Comparison of ENCODE assay signal across 18 cellular contexts in the genomic region with DNA sequence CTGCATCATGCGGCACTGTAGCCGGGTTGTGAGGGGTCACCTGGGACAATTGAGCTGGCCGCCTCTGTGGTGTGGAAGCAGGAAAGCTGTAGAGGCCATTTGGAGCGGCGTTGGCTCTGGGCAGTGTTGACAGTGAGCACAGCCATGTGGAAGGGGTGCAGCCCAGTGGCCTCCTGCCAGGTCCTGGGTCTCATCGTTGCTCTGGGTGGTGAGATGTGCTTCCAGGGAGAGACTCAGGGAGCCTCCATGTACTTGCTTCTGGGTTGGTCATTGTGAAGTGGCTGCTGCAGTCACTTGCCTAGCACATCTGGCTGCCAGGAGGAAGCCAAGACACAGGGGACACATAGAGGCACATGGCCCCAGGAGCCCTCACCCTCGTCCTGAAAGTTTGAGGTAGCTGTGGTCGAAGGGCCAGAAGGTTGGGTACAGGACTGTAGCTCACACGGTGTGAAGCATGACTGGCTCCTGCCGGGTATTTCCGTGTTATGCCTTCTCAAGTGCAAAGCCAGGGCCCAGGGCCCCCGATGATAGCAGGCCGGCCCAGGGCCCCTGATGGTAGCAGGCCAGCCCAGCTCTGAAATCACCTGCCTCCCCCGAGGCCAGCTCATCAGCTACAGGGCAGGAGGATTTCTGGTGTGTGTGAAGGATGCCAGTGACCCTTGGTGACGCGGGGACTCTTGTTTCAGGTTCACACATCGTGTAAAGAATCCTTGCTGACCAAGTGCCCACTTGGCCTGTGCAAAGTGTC.
A peak's percentile ranks its signal among the peaks of the same experiment; 100 is the strongest.
DNase-seq lines count a peak whose midpoint lies in the region; ATAC-seq lines count a peak whose summit lies in the region.
"Had no signal": no experiment of that assay in that cellular context is flagged by ENCODE, and none has a peak within 500 bp of the region (broad histone marks: within the 10 kb centered on the region; RNA-seq: fewer than 3 reads in every experiment).

No MANE protein-coding gene starts in this region.

- H3K27ac Mint-ChIP-seq in T-helper 17 cell, result peak overlapping the region; percentile 60
- H3K27ac Mint-ChIP-seq: activated CD4-positive, alpha-beta T cell treated with anti-CD3 and anti-CD28 coated beads for 36 hours; activated naive CD4-positive, alpha-beta T cell treated with anti-CD3 and anti-CD28 coated beads, Interleukin-2, amount 50 U/mL, for 24 hours; brain; HFFc6; memory B cell had no signal

- H3K9ac ChIP-seq in skeletal muscle tissue (ENCODE audit: low read depth in 1 of 3, low read length in 3 of 3), result peak overlapping the region; percentile 3 to 63 (median 7)

- ATAC-seq in T-helper 17 cell (no peak), left ventricle myocardium superior (peak; percentile 78), HG02981 (IDR thresholded peaks at IDR 0.05; ENCODE audit: unreplicated experiment) (no peak), GM18861 (IDR thresholded peaks at IDR 0.05; ENCODE audit: unreplicated experiment) (no peak)
- ATAC-seq: activated CD4-positive, alpha-beta T cell treated with anti-CD3 and anti-CD28 coated beads for 36 hours; K562 had no signal

- no peaks in the 10 kb centered on the region for H3K9me3 ChIP-seq in T-helper 17 cell (ENCODE audit: control insufficient read depth, low read length, poor library complexity, severe bottlenecking)
- no peaks in the 10 kb centered on the region for H3K9me3 ChIP-seq in skeletal muscle tissue (ENCODE audit: control insufficient read depth in 3 of 3, low read length in 3 of 3)

- H3K27me3 Mint-ChIP-seq in T-helper 17 cell, result no peaks in the 10 kb centered on the region
- H3K27me3 Mint-ChIP-seq: activated CD4-positive, alpha-beta T cell treated with anti-CD3 and anti-CD28 coated beads for 36 hours; activated naive CD4-positive, alpha-beta T cell treated with anti-CD3 and anti-CD28 coated beads, Interleukin-2, amount 50 U/mL, for 24 hours; brain; memory B cell had no signal

- no peak overlapping the region for H3K4me3 Mint-ChIP-seq in T-helper 17 cell
- H3K4me3 Mint-ChIP-seq: activated CD4-positive, alpha-beta T cell treated with anti-CD3 and anti-CD28 coated beads for 36 hours; activated naive CD4-positive, alpha-beta T cell treated with anti-CD3 and anti-CD28 coated beads, Interleukin-2, amount 50 U/mL, for 24 hours; brain; HFFc6; memory B cell had no signal

- H3K4me3 ChIP-seq in skeletal muscle tissue (ENCODE audit: low read length in 3 of 3), result no peak overlapping the region
- H3K4me3 ChIP-seq: K562 had no signal

- DNase-seq in G401 (ENCODE audit: low spot score) (peak; percentile 32), T-helper 17 cell (no peak), left ventricle myocardium superior (peak; percentile 72), KBM-7 (no peak)
- DNase-seq: COR-L47; DND-41; HFFc6; NCI-H1930; NCI-H446; stimulated activated CD4-positive, alpha-beta T cell treated with anti-CD3 and anti-CD28 coated beads, Interleukin-15, amount 100 ng/mL, for 24 hours had no signal

- H3K36me3 ChIP-seq in skeletal muscle tissue (ENCODE audit: control insufficient read depth in 3 of 3, insufficient read depth in 3 of 3, low read length in 3 of 3), result peaks cover 52 to 73% (median 61%) of the 10 kb centered on the region in 3 donors

- H3K4me1 Mint-ChIP-seq in T-helper 17 cell, result peaks cover 12% of the 10 kb centered on the region
- H3K4me1 Mint-ChIP-seq: brain had no signal

- H3K27ac ChIP-seq in skeletal muscle tissue (ENCODE audit: low read depth, low read length), result peak overlapping the region; percentile 36

- H3K36me3 Mint-ChIP-seq in T-helper 17 cell (ENCODE audit: low read depth), result peaks cover 10% of the 10 kb centered on the region

- peaks cover 55 to 76% (median 60%) of the 10 kb centered on the region in 3 donors for H3K4me1 ChIP-seq in skeletal muscle tissue (ENCODE audit: control insufficient read depth in 3 of 3, insufficient read depth in 3 of 3, low read length in 3 of 3)

- in situ Hi-C loops in G401 (cut with HindIII; ENCODE audit: low sequenced_read_pairs) (no loop called here), KBM-7 (cut with MboI; ENCODE audit: low pct_unique_long_range_greater_than_20kb, low sequenced_read_pairs) (no loop called here)

- H3K27me3 ChIP-seq in skeletal muscle tissue (ENCODE audit: control insufficient read depth in 3 of 3, insufficient read depth in 3 of 3, low read length in 3 of 3), result no peaks in the 10 kb centered on the region

- intact Hi-C loops in left ventricle myocardium superior (cut with micrococcal nuclease), result no loop called here

Comparison
In these comparisons a context has a peak if more than half of its experiments do, and no peak if none do; other contexts are left out.
1. DNase-seq: peak in G401 (single experiment) and left ventricle myocardium superior (single experiment); none in T-helper 17 cell (0 of 3) and KBM-7 (single experiment).